In the genomic region with DNA sequence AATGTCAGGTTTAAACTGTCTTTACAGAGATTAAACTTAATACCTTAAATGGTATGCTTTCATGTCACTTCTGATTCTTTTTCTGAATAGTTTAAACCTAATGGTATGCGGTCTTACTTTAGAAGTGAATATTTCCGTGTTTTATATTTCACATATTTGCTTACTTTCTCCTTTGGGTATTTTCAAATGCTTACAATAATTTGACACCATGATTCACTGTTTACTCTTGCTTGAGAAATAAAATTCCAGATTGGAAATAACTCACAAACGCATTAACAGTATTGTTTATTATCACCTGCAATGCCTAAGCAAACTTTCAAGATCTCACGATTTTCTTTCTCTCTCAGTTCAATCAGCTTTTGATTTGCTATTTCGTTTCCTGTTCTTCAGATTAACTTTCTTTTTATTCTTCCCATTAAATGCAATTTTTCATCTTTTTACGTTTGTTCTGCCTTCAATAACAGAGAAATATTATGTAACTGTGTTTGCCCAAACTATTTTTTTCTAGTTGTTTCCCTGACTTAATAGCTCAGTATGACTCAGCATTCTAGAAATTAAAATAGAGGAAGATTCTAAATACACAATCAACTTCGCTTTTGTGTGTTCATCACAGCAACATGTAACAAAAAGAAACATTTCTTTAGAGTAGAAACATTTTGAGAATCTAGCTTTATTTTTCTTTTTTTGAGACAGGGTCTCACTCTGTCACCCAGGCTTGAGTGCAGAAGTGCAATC, we compare ENCODE assay signal across 1 cellular context.
A peak's percentile ranks its signal among the peaks of the same experiment; 100 is the strongest.
TF ChIP-seq lines count a peak whose summit lies in the region.

No MANE protein-coding gene starts in this region.

TF ChIP-seq in A549, 52 proteins besides CTCF, POLR2A, EP300 and RAD21 (continued from another document):
- no peak for TF ChIP-seq SMC3 (IDR thresholded peaks at IDR 0.05)
- TF ChIP-seq FOSL2 (IDR thresholded peaks at IDR 0.05), result no peak
- TF ChIP-seq FOSL2 (CRISPR knock-in tag; IDR thresholded peaks at IDR 0.05), result peak; percentile 52; the same call in 1 of the 2 replicates
- peak; percentile 32; the same call in 1 of the 2 replicates for TF ChIP-seq NFE2L2 (conservative IDR thresholded peaks at IDR 0.05; ENCODE audit: low read length)
- TF ChIP-seq, protein P1, sequence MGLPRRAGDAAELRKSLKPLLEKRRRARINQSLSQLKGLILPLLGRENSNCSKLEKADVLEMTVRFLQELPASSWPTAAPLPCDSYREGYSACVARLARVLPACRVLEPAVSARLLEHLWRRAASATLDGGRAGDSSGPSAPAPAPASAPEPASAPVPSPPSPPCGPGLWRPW (IDR thresholded peaks at IDR 0.05), result peak; percentile 38; the same call in 1 of the 2 replicates
- 0 out of 4 replicates have a peak, but pooled peaks of 1 of the 2 experiments have one; percentile 9 for TF ChIP-seq CEBPB (IDR thresholded peaks at IDR 0.05)
- TF ChIP-seq JUNB (IDR thresholded peaks at IDR 0.05), result peak; percentile 46; the same call in 1 of the 2 replicates
- peak; percentile 84 for TF ChIP-seq MAFK (IDR thresholded peaks at IDR 0.05; ENCODE audit: partially characterized antibody)
- TF ChIP-seq FOXS1 (CRISPR knock-in tag; IDR thresholded peaks at IDR 0.05), result no peak
TF ChIP-seq in A549: peak in this region for 6.
